Comparison of ENCODE assay signal across 23 cellular contexts in genomic region chr11:34332524-34332923, GRCh38. TPM values are rescaled to one million over a fixed set of nuclear protein-coding genes. Genes with fewer than 3 reads are reported as not detected.
DNase-seq lines count a peak whose midpoint lies in the region; ATAC-seq, FAIRE-seq and TF ChIP-seq lines count a peak whose summit lies in the region.
"Had no signal": no experiment of that assay in that cellular context is flagged by ENCODE, and none has a peak within 500 bp of the region (broad histone marks: within the 10 kb centered on the region; RNA-seq: fewer than 3 reads in every experiment).

No MANE protein-coding gene starts in this region.

- H3K36me3 ChIP-seq in HCT116 (ENCODE audit: control insufficient read depth in 1 of 2, insufficient read depth in 2 of 2, low read length in 2 of 2): no peaks in the 10 kb centered on the region
- no peaks in the 10 kb centered on the region for H3K36me3 ChIP-seq in CD8-positive, alpha-beta memory T cell (ENCODE audit: insufficient read depth, low read length)
- H3K36me3 ChIP-seq: BLaER1 treated with 17β-estradiol and CSF1 and Interleukin-3, amounts not matched to agents 10 nM and 100 nM; brain microvascular endothelial cell; spleen had no signal

- no TSS peak for BruUV-seq in HCT116 (replicated peaks; lab: Mats Ljungman, UMichigan)

- H4K20me1 ChIP-seq in HCT116 (ENCODE audit: insufficient read depth): no peaks in the 10 kb centered on the region
- H4K20me1 ChIP-seq: BLaER1 treated with 17β-estradiol and CSF1 and Interleukin-3, amounts not matched to agents 10 nM and 100 nM had no signal

- TF ChIP-seq POLR2A in A549 (IDR thresholded peaks at IDR 0.05; ENCODE audit: low read length) (no peak), HCT116 (IDR thresholded peaks at IDR 0.05; ENCODE audit: borderline replicate concordance, extremely low read depth, insufficient read depth, insufficient read length) (no peak)

- WGBS in A549 (ENCODE audit: missing lambda C conversion rate): 26% methylated on average over 3 of the region's 3 CpGs

- peak overlapping the region; percentile 76 for H3K4me2 ChIP-seq in A549
- H3K4me2 ChIP-seq in HCT116 (ENCODE audit: low read length): peak overlapping the region; percentile 57; the same call in 1 of the 2 replicates

- no peaks in the 10 kb centered on the region for H3K9me3 Mint-ChIP-seq in CD8-positive, alpha-beta memory T cell
- no peaks in the 10 kb centered on the region for H3K9me3 Mint-ChIP-seq in activated CD8-positive, alpha-beta T cell treated with anti-CD3 and anti-CD28 coated beads for 36 hours
- H3K9me3 Mint-ChIP-seq: activated B cell treated with CpG ODN at 0.5 μM for 24 hours; activated CD4-positive, alpha-beta memory T cell treated with anti-CD3 and anti-CD28 coated beads, Interleukin-2, amount 10 ng/mL, durations not matched to agents 7 days and 5 days had no signal

- peaks cover 6 to 15% of the 10 kb centered on the region in 2 donors for H3K27me3 Mint-ChIP-seq in CD8-positive, alpha-beta memory T cell
- H3K27me3 Mint-ChIP-seq in activated CD8-positive, alpha-beta T cell treated with anti-CD3 and anti-CD28 coated beads for 36 hours: no peaks in the 10 kb centered on the region
- H3K27me3 Mint-ChIP-seq: activated B cell treated with CpG ODN at 0.5 μM for 24 hours had no signal

- ATAC-seq in A549 (peak in 1 of 2 experiments; percentile 27; a peak in 3 of 6 replicates), HCT116 (no peak)
- no peak for ATAC-seq in activated CD8-positive, alpha-beta T cell treated with anti-CD3 and anti-CD28 coated beads for 36 hours
- ATAC-seq: naive thymus-derived CD4-positive, alpha-beta T cell had no signal

- no peaks in the 10 kb centered on the region for H3K27me3 ChIP-seq in HCT116 (ENCODE audit: insufficient read depth, low read length)
- H3K27me3 ChIP-seq in CD8-positive, alpha-beta memory T cell (ENCODE audit: insufficient read depth, low read length, poor library complexity, severe bottlenecking): no peaks in the 10 kb centered on the region
- H3K27me3 ChIP-seq: BLaER1 treated with 17β-estradiol and CSF1 and Interleukin-3, amounts not matched to agents 10 nM and 100 nM; brain microvascular endothelial cell; spleen had no signal

- RAD21 ChIA-PET in HCT116 (lab: Charles Lee; ENCODE audit: low non-redundant PET in 1 of 2, low total read pairs in 2 of 2, uncharacterized antibody in 2 of 2, unreplicated experiment in 2 of 2): no interaction called here

- CTCF ChIA-PET in A549 (lab: Yijun Ruan, JAX): interaction anchor here (0.6 to 1.4 kb wide), 6 partner anchors 12 to 158 kb away, joined by 3 read pairs; no protein-coding TSS in a partner anchor
- CTCF ChIA-PET in HCT116 (lab: Charles Lee): interaction anchor here (1.4 kb wide), 1 partner anchor 158 kb away, joined by 4 read pairs; no protein-coding TSS in a partner anchor
- CTCF ChIA-PET in CD8-positive, alpha-beta memory T cell (lab: Charles Lee): interaction anchor here (1.3 kb wide), 1 partner anchor 10 kb away, joined by 3 read pairs; no protein-coding TSS in a partner anchor
- CTCF ChIA-PET in activated CD8-positive, alpha-beta T cell treated with anti-CD3 and anti-CD28 coated beads for 36 hours (lab: Charles Lee): interaction anchor here (2.6 kb wide), 1 partner anchor 158 kb away, joined by 7 read pairs; no protein-coding TSS in a partner anchor

- TF ChIP-seq RAD21 in A549 (conservative IDR thresholded peaks at IDR 0.05 in 1 of 2, IDR thresholded peaks at IDR 0.05 in 1 of 2): no peak
- TF ChIP-seq RAD21 in HCT116 (IDR thresholded peaks at IDR 0.05; ENCODE audit: low read depth): no peak

- H3K79me2 ChIP-seq in HCT116 (ENCODE audit: insufficient read depth, low read length): no peaks in the 10 kb centered on the region

- no peak for DNase-seq in A549 (ENCODE audit: low read depth in 1 of 2, low spot score in 1 of 2)
- DNase-seq in HCT116 (ENCODE audit: low read depth, low spot score): no peak
- peak; percentile 71 for DNase-seq in islet precursor cell
- DNase-seq in CD8-positive, alpha-beta memory T cell: no peak
- DNase-seq in NCI-H510A treated with DMSO at 0.1 percent for 48 hours (lab: John Stamatoyannopoulos, UW): no peak
- no peak for DNase-seq in activated CD8-positive, alpha-beta T cell treated with anti-CD3 and anti-CD28 coated beads for 36 hours
- DNase-seq in COLO829 (ENCODE audit: low spot score): no peak
- DNase-seq: ACHN; activated B cell treated with CpG ODN at 0.5 μM for 24 hours; activated CD4-positive, alpha-beta memory T cell treated with anti-CD3 and anti-CD28 coated beads, Interleukin-2, amount 10 ng/mL, durations not matched to agents 7 days and 5 days; activated T-cell treated with anti-CD3 and anti-CD28 coated beads for 4 hours; brain microvascular endothelial cell; cortex of kidney; DMS 273 treated with DMSO at 0.1 percent for 48 hours; GF-D8; Karpas-422; mesendoderm; naive thymus-derived CD4-positive, alpha-beta T cell; spleen; stimulated activated CD4-positive, alpha-beta T cell treated with anti-CD3 and anti-CD28 coated beads, Interleukin-4, amount 100 ng/mL, for 1 hour; stimulated activated naive CD4-positive, alpha-beta T cell treated with Interleukin-2 at 50 U/mL for 16 hours had no signal

- POLR2A ChIA-PET in A549 (lab: Yijun Ruan, JAX): no interaction called here
- POLR2A ChIA-PET in HCT116 (lab: Charles Lee): interaction anchor here (0.8 to 1.2 kb wide), 2 partner anchors 8 to 16 kb away, joined by 3 read pairs; no protein-coding TSS in a partner anchor
- POLR2A ChIA-PET in CD8-positive, alpha-beta memory T cell (lab: Charles Lee): no interaction called here
- POLR2A ChIA-PET in activated CD8-positive, alpha-beta T cell treated with anti-CD3 and anti-CD28 coated beads for 36 hours (lab: Charles Lee): interaction anchor here (1.3 kb wide), 1 partner anchor 24 kb away, joined by 3 read pairs; no protein-coding TSS in a partner anchor

- H3K4me3 ChIP-seq in A549 (no peak overlapping the region), HCT116 (replicated peaks in 1 of 2; ENCODE audit: low read depth in 1 of 2, low read length in 2 of 2) (no peak overlapping the region)
- H3K4me3 ChIP-seq in CD8-positive, alpha-beta memory T cell (ENCODE audit: low read length): no peak overlapping the region
- H3K4me3 ChIP-seq: BLaER1 treated with 17β-estradiol and CSF1 and Interleukin-3, amounts not matched to agents 10 nM and 100 nM; spleen had no signal

- H3K9me2 ChIP-seq in HCT116 (ENCODE audit: insufficient read depth): no peaks in the 10 kb centered on the region

- H3K4me1 ChIP-seq in A549 (peaks cover 86% of the 10 kb centered on the region), HCT116 (ENCODE audit: control insufficient read depth in 1 of 2, insufficient read depth in 2 of 2, low read length in 2 of 2) (peaks cover 26 to 31% of the 10 kb centered on the region in 2 experiments)
- no peaks in the 10 kb centered on the region for H3K4me1 ChIP-seq in CD8-positive, alpha-beta memory T cell (ENCODE audit: insufficient read depth, low read length)
- H3K4me1 ChIP-seq: spleen had no signal

- no peaks in the 10 kb centered on the region for H3K9me3 ChIP-seq in A549
- H3K9me3 ChIP-seq in HCT116 (ENCODE audit: control insufficient read depth in 1 of 2, insufficient read depth in 1 of 2, low read depth in 1 of 2, low read length in 2 of 2): no peaks in the 10 kb centered on the region
- H3K9me3 ChIP-seq in CD8-positive, alpha-beta memory T cell (ENCODE audit: low read length): no peaks in the 10 kb centered on the region
- H3K9me3 ChIP-seq: BLaER1 treated with 17β-estradiol and CSF1 and Interleukin-3, amounts not matched to agents 10 nM and 100 nM; spleen had no signal

- H3K4me1 Mint-ChIP-seq in CD8-positive, alpha-beta memory T cell: peaks cover 0 to 5% (median 0%) of the 10 kb centered on the region in 3 donors
- H3K4me1 Mint-ChIP-seq in activated CD8-positive, alpha-beta T cell treated with anti-CD3 and anti-CD28 coated beads for 36 hours (ENCODE audit: low read depth): peaks cover 9% of the 10 kb centered on the region

- TF ChIP-seq EP300 in A549 (IDR thresholded peaks at IDR 0.05): no peak

- no peak for FAIRE-seq in A549 (lab: Jason Lieb, UNC)

- H3K27ac ChIP-seq in A549: peak overlapping the region; percentile 25 to 68; a peak in 4 of 6 replicates
- H3K27ac ChIP-seq in HCT116 (ENCODE audit: low read depth, low read length): no peak overlapping the region
- no peak overlapping the region for H3K27ac ChIP-seq in CD8-positive, alpha-beta memory T cell (ENCODE audit: low read depth, low read length)
- H3K27ac ChIP-seq: BLaER1 treated with 17β-estradiol and CSF1 and Interleukin-3, amounts not matched to agents 10 nM and 100 nM; brain microvascular endothelial cell; spleen had no signal

- H3K36me3 Mint-ChIP-seq in CD8-positive, alpha-beta memory T cell: no peaks in the 10 kb centered on the region
- no peaks in the 10 kb centered on the region for H3K36me3 Mint-ChIP-seq in activated CD8-positive, alpha-beta T cell treated with anti-CD3 and anti-CD28 coated beads for 36 hours (ENCODE audit: low read depth)
- H3K36me3 Mint-ChIP-seq: naive thymus-derived CD4-positive, alpha-beta T cell had no signal

- H3K4me3 Mint-ChIP-seq in CD8-positive, alpha-beta memory T cell: no peak overlapping the region
- no peak overlapping the region for H3K4me3 Mint-ChIP-seq in activated CD8-positive, alpha-beta T cell treated with anti-CD3 and anti-CD28 coated beads for 36 hours
- H3K4me3 Mint-ChIP-seq: activated B cell treated with CpG ODN at 0.5 μM for 24 hours; activated CD4-positive, alpha-beta memory T cell treated with anti-CD3 and anti-CD28 coated beads, Interleukin-2, amount 10 ng/mL, durations not matched to agents 7 days and 5 days; naive thymus-derived CD4-positive, alpha-beta T cell had no signal

- no peak for TF ChIP-seq CTCF in A549 (IDR thresholded peaks at IDR 0.05)
- TF ChIP-seq CTCF in HCT116 (IDR thresholded peaks at IDR 0.05 in 2 of 3, conservative IDR thresholded peaks at IDR 0.05 in 1 of 3; ENCODE audit: borderline replicate concordance in 1 of 3, insufficient read depth in 1 of 3, low read depth in 2 of 3, low read length in 2 of 3): no peak
- no peak for TF ChIP-seq CTCF in activated CD8-positive, alpha-beta T cell treated with anti-CD3 and anti-CD28 coated beads for 36 hours (IDR thresholded peaks at IDR 0.05)

- H3K27ac Mint-ChIP-seq in CD8-positive, alpha-beta memory T cell: no peak overlapping the region
- H3K27ac Mint-ChIP-seq in activated CD8-positive, alpha-beta T cell treated with anti-CD3 and anti-CD28 coated beads for 36 hours: no peak overlapping the region
- H3K27ac Mint-ChIP-seq: activated B cell treated with CpG ODN at 0.5 μM for 24 hours; activated CD4-positive, alpha-beta memory T cell treated with anti-CD3 and anti-CD28 coated beads, Interleukin-2, amount 10 ng/mL, durations not matched to agents 7 days and 5 days; naive thymus-derived CD4-positive, alpha-beta T cell had no signal

- intact Hi-C loops in HCT116 (cut with micrococcal nuclease): no loop called here
- intact Hi-C loops in activated CD8-positive, alpha-beta T cell treated with anti-CD3 and anti-CD28 coated beads for 36 hours (cut with micrococcal nuclease): no loop called here

- H2AFZ ChIP-seq in HCT116 (ENCODE audit: low read depth, low read length, poor library complexity, severe bottlenecking): no peak overlapping the region

- no peak overlapping the region for H3K9ac ChIP-seq in HCT116 (ENCODE audit: low read length)
- H3K9ac ChIP-seq: BLaER1 treated with 17β-estradiol and CSF1 and Interleukin-3, amounts not matched to agents 10 nM and 100 nM had no signal

RNA-seq across cellular contexts. Expression of gene ABTB2, which starts 25.3 kb away (rescaled TPM):
- polyA plus RNA-seq in A549 (2011; rRNA removed) (8.9 and 10.3 TPM in 2 replicates), A549 (2017; fragmentation: RNase III; extraction: RNeasy Plus Mini Kit Qiagen cat#74134 plus additional on column Dnase treatment) (14.4 to 18.3 TPM (median 15.4 TPM) in 3 replicates)
- 15.1 and 21.8 TPM in 2 replicates for polyA plus RNA-seq in A549 (2012; cell fraction: cytosol; rRNA removed)
- 41.6 and 47.3 TPM in 2 replicates for polyA plus RNA-seq in A549 (2012; cell fraction: nucleus; rRNA removed)
- polyA minus RNA-seq in A549 (2011; rRNA and poly(A)+ RNA removed): 7.6 and 9.1 TPM in 2 replicates
- total RNA-seq in HCT116 (2021; ENCODE audit: unreplicated experiment): 6.8 TPM
- polyA plus RNA-seq in HCT116 (2012): 6.7 and 8.6 TPM in 2 replicates
- polyA plus RNA-seq in PFSK-1 (2012; ENCODE audit: insufficient read length, low read depth): 18.7 TPM
- total RNA-seq in CD8-positive, alpha-beta memory T cell: 1 to 10 TPM; 5.4 to 5.5 TPM
- polyA plus RNA-seq in CD8-positive, alpha-beta memory T cell: 0.05 TPM
- total RNA-seq in activated CD8-positive, alpha-beta T cell treated with anti-CD3 and anti-CD28 coated beads for 36 hours: 1 to 10 TPM; 2.4 to 2.5 TPM

Comparison
In these comparisons a context has a peak if more than half of its experiments do, and no peak if none do; other contexts are left out.
1. H3K27ac ChIP-seq: peak in A549 (2 of 2); none in HCT116 (single experiment) and CD8-positive, alpha-beta memory T cell (single experiment).
2. POLR2A ChIA-PET loops: an anchor here in HCT116 (0.8 to 1.2 kb wide) and activated CD8-positive, alpha-beta T cell treated with anti-CD3 and anti-CD28 coated beads for 36 hours (1.3 kb wide); none called in A549 and CD8-positive, alpha-beta memory T cell.
3. Of the 6 proteins assayed by ChIP-seq in both A549 and HCT116: peak only in A549: none; only in HCT116: none; in both: REST; in neither: 5.